In the genomic region with DNA sequence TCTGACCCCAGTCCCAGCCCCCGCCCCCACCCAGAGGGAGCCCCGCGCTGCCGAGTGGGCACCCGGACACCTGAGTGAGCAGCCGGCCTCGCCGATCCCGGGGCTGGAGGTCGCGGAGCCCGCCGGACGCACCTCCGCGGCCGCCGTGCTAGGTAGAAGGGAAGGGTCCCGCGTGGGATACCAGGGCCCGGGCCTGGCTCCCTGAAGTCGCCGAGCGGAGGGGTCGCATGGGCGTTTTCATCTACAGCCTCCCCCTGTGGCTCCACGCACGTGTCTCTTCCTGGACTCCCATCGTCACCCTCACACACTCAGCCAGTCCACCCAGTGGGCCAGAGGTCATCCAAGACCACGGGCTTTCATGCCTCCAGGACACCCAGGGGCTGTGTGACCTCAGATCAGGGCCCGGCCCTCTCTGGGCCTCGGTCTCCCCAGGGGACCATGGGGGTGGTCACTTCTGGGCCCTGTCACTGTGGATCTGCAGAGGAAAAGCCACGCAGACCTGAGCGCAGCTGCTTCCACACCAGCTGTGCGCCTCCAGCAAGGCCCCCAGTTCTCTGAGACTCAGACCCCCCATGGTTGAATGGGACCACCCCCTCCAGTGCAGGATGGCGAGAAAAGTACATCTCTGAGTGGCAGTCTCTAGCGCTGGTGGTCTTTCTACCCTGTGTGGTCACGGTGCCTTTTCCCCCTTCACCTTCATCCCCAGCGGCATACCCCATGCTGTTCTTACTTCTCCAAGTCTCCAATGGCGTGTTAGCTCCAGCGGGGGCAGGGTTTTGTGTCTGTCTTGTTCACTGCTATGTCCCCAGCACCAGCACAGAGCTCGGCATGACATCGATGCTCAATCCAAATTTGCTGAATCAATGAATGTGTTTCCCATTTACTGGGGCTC, we compare ENCODE assay signal across 7 cellular contexts. TPM values are rescaled to one million over a fixed set of nuclear protein-coding genes. Genes with fewer than 3 reads are reported as not detected.
DNase-seq lines count a peak whose midpoint lies in the region; ATAC-seq, FAIRE-seq and TF ChIP-seq lines count a peak whose summit lies in the region.

No MANE protein-coding gene starts in this region.

- 12 to 20% (median 18%) methylated on average over 29 to 43 of the region's 43 CpGs for WGBS in small intestine, 3 donors

- TF ChIP-seq CTCF in activated B cell treated with CpG ODN at 0.5 μM for 24 hours (IDR thresholded peaks at IDR 0.05): no peak
- TF ChIP-seq CTCF in gastrocnemius medialis (IDR thresholded peaks at IDR 0.05 in 4 of 5, conservative IDR thresholded peaks at IDR 0.05 in 1 of 5): no peak

- H3K36me3 Mint-ChIP-seq in activated B cell treated with CpG ODN at 0.5 μM for 24 hours (ENCODE audit: low read depth): no peaks in the 10 kb centered on the region

- H3K27me3 Mint-ChIP-seq in activated B cell treated with CpG ODN at 0.5 μM for 24 hours: peaks cover 42% of the 10 kb centered on the region

- peak overlapping the region; percentile 30 for H3K27ac Mint-ChIP-seq in activated B cell treated with CpG ODN at 0.5 μM for 24 hours

- CTCF ChIA-PET in activated B cell treated with CpG ODN at 0.5 μM for 24 hours (lab: Charles Lee): interaction anchor here (4.3 to 7.8 kb wide), 4 partner anchors 107 to 189 kb away, joined by 39 to 158 read pairs (median 46); no protein-coding TSS in a partner anchor

- no peak for FAIRE-seq in small intestine (lab: Jason Lieb, UNC)

- H3K9ac ChIP-seq in HUES48 (ENCODE audit: low read depth, low read length): 0 out of 2 replicates have a peak overlapping the region, but pooled peaks have one; percentile 32

- H3K27me3 ChIP-seq in HUES48 (ENCODE audit: control insufficient read depth, insufficient read depth, low read length) (peaks cover 22% of the 10 kb centered on the region), gastrocnemius medialis (peaks cover 0 to 7% (median 0%) of the 10 kb centered on the region in 3 donors), small intestine (ENCODE audit: control insufficient read depth in 2 of 2, insufficient read depth in 2 of 2, low read length in 2 of 2) (peaks cover 2 to 4% of the 10 kb centered on the region in 2 donors)

- TF ChIP-seq POLR2A in gastrocnemius medialis (IDR thresholded peaks at IDR 0.05): no peak

- H3K4me3 Mint-ChIP-seq in activated B cell treated with CpG ODN at 0.5 μM for 24 hours: peak overlapping the region; percentile 84

- no peaks in the 10 kb centered on the region for H3K9me3 ChIP-seq in HUES48 (ENCODE audit: control insufficient read depth, insufficient read depth, low read length)
- H3K9me3 ChIP-seq in gastrocnemius medialis: no peaks in the 10 kb centered on the region
- H3K9me3 ChIP-seq in small intestine (ENCODE audit: control insufficient read depth, low read depth): no peaks in the 10 kb centered on the region

- peaks cover 25% of the 10 kb centered on the region for H3K4me1 Mint-ChIP-seq in activated B cell treated with CpG ODN at 0.5 μM for 24 hours

- H3K36me3 ChIP-seq in HUES48 (ENCODE audit: control insufficient read depth, insufficient read depth, low read length): no peaks in the 10 kb centered on the region
- no peaks in the 10 kb centered on the region for H3K36me3 ChIP-seq in gastrocnemius medialis
- no peaks in the 10 kb centered on the region for H3K36me3 ChIP-seq in small intestine (ENCODE audit: control insufficient read depth in 2 of 2, insufficient read depth in 2 of 2, low read length in 2 of 2)

- intact Hi-C loops in activated B cell treated with CpG ODN at 0.5 μM for 24 hours (cut with micrococcal nuclease) (loop anchor here (2.0 kb wide), 1 partner anchor 54 kb away; no protein-coding TSS in a partner anchor), cardiac septum (cut with DNase I) (loop anchor here (5.0 kb wide), 1 partner anchor 57 kb away; no protein-coding TSS in a partner anchor), gastrocnemius medialis (cut with DNase I; ENCODE audit: low total_unique reads) (no loop called here)

- H3K9me3 Mint-ChIP-seq in activated B cell treated with CpG ODN at 0.5 μM for 24 hours: no peaks in the 10 kb centered on the region

- peak overlapping the region; percentile 61 for H3K4me3 ChIP-seq in HUES48 (ENCODE audit: low read depth, low read length)
- peak overlapping the region; percentile 50 to 57 (median 52) for H3K4me3 ChIP-seq in gastrocnemius medialis
- H3K4me3 ChIP-seq in small intestine (ENCODE audit: low read depth in 1 of 2, low read length in 2 of 2): peak overlapping the region in 1 of 2 donors; percentile 55

- in situ Hi-C loops in gastrocnemius medialis (cut with MboI; ENCODE audit: low sequenced_read_pairs in 4 of 4): no loop called here

- DNase-seq in activated B cell treated with CpG ODN at 0.5 μM for 24 hours (no peak), cardiac septum (ENCODE audit: low spot score) (peak; percentile 71), gastrocnemius medialis (no peak), small intestine (no peak), NCI-H2029 (lab: John Stamatoyannopoulos, UW) (no peak)

- POLR2A ChIA-PET in activated B cell treated with CpG ODN at 0.5 μM for 24 hours (lab: Charles Lee): interaction anchor here (0.5 to 0.7 kb wide), 2 partner anchors 55 to 191 kb away, joined by 3 to 4 read pairs; no protein-coding TSS in a partner anchor

- ATAC-seq in activated B cell treated with CpG ODN at 0.5 μM for 24 hours (ENCODE audit: low read depth): peak; percentile 3
- peak in 1 of 2 donors; percentile 17 for ATAC-seq in gastrocnemius medialis
- no peak for ATAC-seq in GM18861 (IDR thresholded peaks at IDR 0.05; ENCODE audit: unreplicated experiment)

- H3K4me1 ChIP-seq in HUES48 (ENCODE audit: control insufficient read depth, insufficient read depth, low read length) (peaks cover 34% of the 10 kb centered on the region), gastrocnemius medialis (no peaks in the 10 kb centered on the region), small intestine (ENCODE audit: control insufficient read depth in 2 of 2, insufficient read depth in 1 of 2, low read depth in 1 of 2, low read length in 1 of 2) (no peaks in the 10 kb centered on the region)

- no peak overlapping the region for H3K27ac ChIP-seq in HUES48 (ENCODE audit: low read depth, low read length)
- peak overlapping the region in 3 of 4 donors; percentile 31 to 61 (median 48) for H3K27ac ChIP-seq in gastrocnemius medialis
- H3K27ac ChIP-seq in small intestine (ENCODE audit: low read depth in 1 of 2, low read length in 1 of 2): peak overlapping the region in 1 of 2 donors; percentile 29

RNA-seq across cellular contexts. Expression of a gene that starts 0.6 kb away (rescaled TPM):
- total RNA-seq in activated B cell treated with CpG ODN at 0.5 μM for 24 hours: 0.71 and 0.81 TPM in 2 replicates
- 29.7 TPM for total RNA-seq in cardiac septum
- 1 to 10 TPM; 2.7 to 5.6 (median 3.0) TPM for total RNA-seq in gastrocnemius medialis
- 10 to 100 TPM in 1 of 3 donors, 1 to 10 TPM in 1, under 1 TPM in 1; 0.67 to 24.9 (median 1.9) TPM for polyA plus RNA-seq in small intestine
